10 cellular contexts compared by ENCODE assay signal in genomic region chr19:35544110-35544802, GRCh38. TPM values are rescaled to one million over a fixed set of nuclear protein-coding genes. Genes with fewer than 3 reads are reported as not detected.
DNase-seq lines count a peak whose midpoint lies in the region; ATAC-seq and TF ChIP-seq lines count a peak whose summit lies in the region.
"Had no signal": no experiment of that assay in that cellular context is flagged by ENCODE, and none has a peak within 500 bp of the region (broad histone marks: within the 10 kb centered on the region; RNA-seq: fewer than 3 reads in every experiment).

No MANE protein-coding gene starts in this region.

- peak overlapping the region; percentile 90 for H3K4me2 ChIP-seq in PC-3 (ENCODE audit: low read length)

- BruUV-seq in Calu3 (replicated peaks; lab: Mats Ljungman, UMichigan): no TSS peak
- no TSS peak for BruUV-seq in PC-3 (replicated peaks; lab: Mats Ljungman, UMichigan)

- H3K27me3 ChIP-seq in PC-3 (ENCODE audit: low read length): no peaks in the 10 kb centered on the region
- no peaks in the 10 kb centered on the region for H3K27me3 ChIP-seq in ovary
- H3K27me3 ChIP-seq: adrenal gland had no signal

- peaks cover 23% of the 10 kb centered on the region for H3K4me1 Mint-ChIP-seq in Calu3 (ENCODE audit: low read depth, unreplicated experiment)

- H3K27ac Mint-ChIP-seq in Calu3 (ENCODE audit: unreplicated experiment): peak overlapping the region; percentile 87

- H3K36me3 Mint-ChIP-seq in Calu3 (ENCODE audit: insufficient read depth, unreplicated experiment): peaks cover 63% of the 10 kb centered on the region

- DNase-seq in Calu3 (no peak), PC-3 (no peak), epithelial cell of esophagus (ENCODE audit: low read depth) (no peak), ovary (no peak), NCI-H2081 treated with DMSO at 0.1 percent for 48 hours (lab: John Stamatoyannopoulos, UW) (no peak), posterior vena cava (ENCODE audit: low spot score) (no peak), NCI-H69 (lab: John Stamatoyannopoulos, UW) (no peak)
- DNase-seq: adrenal gland, NCI-H1417 treated with DMSO at 0.1 percent for 48 hours had no signal

- intact Hi-C loops in Calu3 (cut with micrococcal nuclease; ENCODE audit: unreplicated experiment): no loop called here
- intact Hi-C loops in PC-3 (cut with micrococcal nuclease): loop anchor here (2.0 kb wide), 1 partner anchor 25 kb away; no protein-coding TSS in a partner anchor
- intact Hi-C loops in ovary (cut with DNase I): loop anchor here in 1 of 4 donors (10.0 kb wide), 1 partner anchor 71 kb away; the partner anchor contains the start of gene HAUS5
- intact Hi-C loops in posterior vena cava (cut with DNase I): no loop called here

- CTCF ChIA-PET in Calu3 (lab: Charles Lee) (no interaction called here), PC-3 (lab: Charles Lee) (no interaction called here)

- H3K4me1 ChIP-seq in PC-3 (ENCODE audit: insufficient read depth, low read length): peaks cover 14% of the 10 kb centered on the region; the same call in 1 of the 2 replicates
- peaks cover 15% of the 10 kb centered on the region for H3K4me1 ChIP-seq in ovary (ENCODE audit: insufficient read depth)

- TF ChIP-seq CTCF in Calu3 (IDR thresholded peaks at IDR 0.05; ENCODE audit: unreplicated experiment): no peak
- no peak for TF ChIP-seq CTCF in PC-3 (conservative IDR thresholded peaks at IDR 0.05; ENCODE audit: low read depth, low read length)
- no peak for TF ChIP-seq CTCF in epithelial cell of esophagus (IDR thresholded peaks at IDR 0.05; ENCODE audit: insufficient read depth, low read depth, low read length, missing control alignments)
- TF ChIP-seq CTCF in ovary (IDR thresholded peaks at IDR 0.05): no peak

- TF ChIP-seq POLR2A in ovary (IDR thresholded peaks at IDR 0.05): no peak

- H3K4me3 Mint-ChIP-seq in Calu3 (ENCODE audit: low read depth, unreplicated experiment): peak overlapping the region; percentile 96

- H3K79me2 ChIP-seq in PC-3 (ENCODE audit: low read length): peaks cover 40% of the 10 kb centered on the region

- no peak for ATAC-seq in PC-3
- no peak for ATAC-seq in GM19463 (IDR thresholded peaks at IDR 0.05; ENCODE audit: unreplicated experiment)

- no peak for TF ChIP-seq EP300 in ovary (IDR thresholded peaks at IDR 0.05)

- H3K27ac ChIP-seq in PC-3 (ENCODE audit: low read length) (no peak overlapping the region), ovary (no peak overlapping the region)

- no peaks in the 10 kb centered on the region for H3K9me2 ChIP-seq in PC-3 (replicated peaks; ENCODE audit: low read length)

- peak overlapping the region; percentile 97 for H3K9ac ChIP-seq in PC-3 (ENCODE audit: low read length)

- H3K27me3 Mint-ChIP-seq in Calu3 (ENCODE audit: unreplicated experiment): no peaks in the 10 kb centered on the region

- no peaks in the 10 kb centered on the region for H3K9me3 ChIP-seq in PC-3 (ENCODE audit: low read length)
- H3K9me3 ChIP-seq in ovary: no peaks in the 10 kb centered on the region
- H3K9me3 ChIP-seq: adrenal gland had no signal

- H4K20me1 ChIP-seq in PC-3 (ENCODE audit: low read length): no peaks in the 10 kb centered on the region

- no peaks in the 10 kb centered on the region for H3F3A ChIP-seq in PC-3 (ENCODE audit: low read length, unreplicated experiment)

- H3K9me3 Mint-ChIP-seq in Calu3 (ENCODE audit: low read depth, unreplicated experiment): no peaks in the 10 kb centered on the region

- H3K4me3 ChIP-seq in PC-3 (ENCODE audit: low read length) (peak overlapping the region; percentile 88), epithelial cell of esophagus (ENCODE audit: low read length) (peak overlapping the region; percentile 75), ovary (peak overlapping the region; percentile 72)

- H3K36me3 ChIP-seq in PC-3 (ENCODE audit: low read depth, low read length): no peaks in the 10 kb centered on the region
- no peaks in the 10 kb centered on the region for H3K36me3 ChIP-seq in ovary

- POLR2A ChIA-PET in PC-3 (lab: Charles Lee; ENCODE audit: unreplicated experiment): no interaction called here

- no peak overlapping the region for H2AFZ ChIP-seq in PC-3 (ENCODE audit: low read length)

- 60 to 68% (median 61%) methylated on average over 3 of the region's 3 CpGs for WGBS in ovary, 3 donors

RNA-seq across cellular contexts. Expression of gene TMEM147, which starts 1.2 kb away (rescaled TPM):
- 114 and 118 TPM in 2 replicates for total RNA-seq in Calu3 (2022)
- 191 and 206 TPM in 2 replicates for total RNA-seq in PC-3 (2014; rRNA removed)
- total RNA-seq in ovary: 10 to 100 TPM; 61.4 to 87.7 (median 66.8) TPM
- 100 to 1,000 TPM in 1 of 2 donors, 10 to 100 TPM in 1; 80.9 to 105 TPM for polyA plus RNA-seq in ovary
- total RNA-seq in posterior vena cava: 10 to 100 TPM; 52.4 to 61.1 TPM

RNA-seq across cellular contexts. Expression of gene GAPDHS, which starts 11.0 kb away (rescaled TPM):
- not detected in 2 replicates for total RNA-seq in Calu3 (2022)
- not detected in 2 replicates for total RNA-seq in PC-3 (2014; rRNA removed)
- not detected for total RNA-seq in ovary
- polyA plus RNA-seq in ovary: not detected
- total RNA-seq in posterior vena cava: not detected
- total RNA-seq: adrenal gland had no signal
- polyA plus RNA-seq: adrenal gland had no signal

RNA-seq across cellular contexts. Expression of gene SBSN, which starts 16.1 kb away (rescaled TPM):
- total RNA-seq in Calu3 (2022): not detected in 2 replicates
- total RNA-seq in PC-3 (2014; rRNA removed): 0.26 and 2.1 TPM in 2 replicates
- total RNA-seq in ovary: not detected
- not detected for polyA plus RNA-seq in ovary
- total RNA-seq in posterior vena cava: not detected
- total RNA-seq: adrenal gland had no signal

RNA-seq across cellular contexts. Expression of gene ATP4A, which starts 19.2 kb away (rescaled TPM):
- total RNA-seq in Calu3 (2022) (not detected in 2 replicates), PC-3 (2014; rRNA removed) (not detected in 2 replicates), ovary (not detected), posterior vena cava (not detected)
- under 1 TPM in 1 of 2 donors, not detected in 1; 0.02 TPM for polyA plus RNA-seq in ovary

RNA-seq across cellular contexts. Expression of gene DMKN, which starts 30.8 kb away (rescaled TPM):
- total RNA-seq in Calu3 (2022) (218 and 224 TPM in 2 replicates), PC-3 (2014; rRNA removed) (128 and 144 TPM in 2 replicates), ovary (100 to 1,000 TPM in 3 of 7 donors, 10 to 100 TPM in 4; 82.1 to 177 (median 98.4) TPM), posterior vena cava (1 to 10 TPM; 2.1 to 2.2 TPM)
- polyA plus RNA-seq in ovary: 10 to 100 TPM; 58.3 to 59.0 TPM
